Comparison of ENCODE assay signal across 9 cellular contexts in the genomic region with DNA sequence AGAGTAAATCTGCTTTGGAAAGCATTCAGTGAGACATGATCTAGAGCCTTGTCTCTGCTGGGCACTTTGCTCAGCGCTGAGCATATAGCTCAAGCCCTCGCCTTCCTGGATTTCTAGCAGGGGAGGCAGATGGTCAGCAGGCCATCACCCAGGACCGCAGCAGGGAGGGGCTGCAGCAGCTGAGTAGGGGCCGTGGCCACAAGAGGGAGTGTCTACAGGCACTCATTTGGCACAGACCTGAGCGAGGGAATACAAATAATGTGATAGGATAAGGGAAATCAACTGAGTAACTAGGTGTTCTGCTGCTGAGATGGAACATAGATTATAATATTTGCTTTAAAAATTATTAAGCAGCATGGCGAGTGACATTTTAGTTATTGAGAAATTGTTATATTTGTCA. TPM values are rescaled to one million over a fixed set of nuclear protein-coding genes. Genes with fewer than 3 reads are reported as not detected.
A peak's percentile ranks its signal among the peaks of the same experiment; 100 is the strongest.
DNase-seq lines count a peak whose midpoint lies in the region; ATAC-seq, FAIRE-seq and TF ChIP-seq lines count a peak whose summit lies in the region.
"Had no signal": no experiment of that assay in that cellular context is flagged by ENCODE, and none has a peak within 500 bp of the region (broad histone marks: within the 10 kb centered on the region; RNA-seq: fewer than 3 reads in every experiment).

No MANE protein-coding gene starts in this region.

- RAD21 ChIA-PET in HCT116 (lab: Charles Lee; ENCODE audit: low non-redundant PET in 1 of 2, low total read pairs in 2 of 2, uncharacterized antibody in 2 of 2, unreplicated experiment in 2 of 2), result no interaction called here

- TF ChIP-seq POLR2A in HCT116 (IDR thresholded peaks at IDR 0.05; ENCODE audit: borderline replicate concordance, extremely low read depth, insufficient read depth, insufficient read length), result no peak
- TF ChIP-seq POLR2A in GM12891 (IDR thresholded peaks at IDR 0.05; ENCODE audit: low read depth, low read length), result no peak

- no peak for TF ChIP-seq RAD21 in HCT116 (IDR thresholded peaks at IDR 0.05; ENCODE audit: low read depth)

- H3K9me3 ChIP-seq in HCT116 (ENCODE audit: control insufficient read depth in 1 of 2, insufficient read depth in 1 of 2, low read depth in 1 of 2, low read length in 2 of 2), result no peaks in the 10 kb centered on the region
- no peaks in the 10 kb centered on the region for H3K9me3 ChIP-seq in adipocyte (ENCODE audit: control insufficient read depth, low read length)
- H3K9me3 ChIP-seq in GM23248 (ENCODE audit: low read depth), result no peaks in the 10 kb centered on the region

- CTCF ChIA-PET in HCT116 (lab: Charles Lee), result no interaction called here

- no peaks in the 10 kb centered on the region for H3K9me2 ChIP-seq in HCT116 (ENCODE audit: insufficient read depth)
- no peaks in the 10 kb centered on the region for H3K9me2 ChIP-seq in GM23248 (ENCODE audit: insufficient read depth)

- no peak overlapping the region for H3K4me2 ChIP-seq in HCT116 (ENCODE audit: low read length)
- H3K4me2 ChIP-seq in GM23248 (ENCODE audit: unreplicated experiment), result no peak overlapping the region

- peaks cover 6 to 11% of the 10 kb centered on the region in 2 experiments; a peak in 2 of 4 replicates for H3K36me3 ChIP-seq in HCT116 (ENCODE audit: control insufficient read depth in 1 of 2, insufficient read depth in 2 of 2, low read length in 2 of 2)
- H3K36me3 ChIP-seq in adipocyte (ENCODE audit: control insufficient read depth, insufficient read depth, low read length, severe bottlenecking), result peaks cover 68% of the 10 kb centered on the region
- peaks cover 7% of the 10 kb centered on the region; the same call in 1 of the 2 replicates for H3K36me3 ChIP-seq in GM23248 (ENCODE audit: low read depth)

- H2AFZ ChIP-seq in HCT116 (ENCODE audit: low read depth, low read length, poor library complexity, severe bottlenecking) (no peak overlapping the region), GM23248 (no peak overlapping the region)

- H3K4me3 ChIP-seq in HCT116 (replicated peaks in 1 of 2; ENCODE audit: low read depth in 1 of 2, low read length in 2 of 2) (no peak overlapping the region), adipocyte (ENCODE audit: low read length) (no peak overlapping the region), retinal pigment epithelial cell (ENCODE audit: low read length) (no peak overlapping the region), GM23248 (no peak overlapping the region)

- TF ChIP-seq CTCF in HCT116 (IDR thresholded peaks at IDR 0.05 in 2 of 3, conservative IDR thresholded peaks at IDR 0.05 in 1 of 3; ENCODE audit: borderline replicate concordance in 1 of 3, insufficient read depth in 1 of 3, low read depth in 2 of 3, low read length in 2 of 3), result 0 out of 6 replicates have a peak, but pooled peaks of 1 of the 3 experiments have one; percentile 18
- TF ChIP-seq CTCF in retinal pigment epithelial cell (conservative IDR thresholded peaks at IDR 0.05; ENCODE audit: low read depth, low read length), result peak; percentile 53

- DNase-seq in HCT116 (ENCODE audit: low read depth, low spot score) (no peak), adipocyte (ENCODE audit: low read depth) (peak; percentile 23), left ventricle myocardium superior (peak; percentile 35), retinal pigment epithelial cell (ENCODE audit: low read depth) (no peak), ACHN (no peak), GM23248 (no peak), NCI-H2171 treated with DMSO at 0.1 percent for 48 hours (lab: John Stamatoyannopoulos, UW) (no peak), GM12891 (ENCODE audit: insufficient read length, low spot score) (no peak)
- DNase-seq: T-helper 2 cell had no signal

- no peaks in the 10 kb centered on the region for H4K20me1 ChIP-seq in HCT116 (ENCODE audit: insufficient read depth)
- H4K20me1 ChIP-seq in GM23248 (ENCODE audit: insufficient read depth), result no peaks in the 10 kb centered on the region

- WGBS in GM23248 (ENCODE audit: low coverage in 1 of 2, low lambda C conversion rate in 2 of 2, missing lambda C conversion rate in 2 of 2), 2 experiments, result 71 to 73% methylated on average over 5 to 6 of the region's 6 CpGs

- no peaks in the 10 kb centered on the region for H3K4me1 ChIP-seq in HCT116 (ENCODE audit: control insufficient read depth in 1 of 2, insufficient read depth in 2 of 2, low read length in 2 of 2)
- peaks cover 4% of the 10 kb centered on the region for H3K4me1 ChIP-seq in adipocyte (ENCODE audit: control insufficient read depth, insufficient read depth, low read length)
- no peaks in the 10 kb centered on the region for H3K4me1 ChIP-seq in GM23248 (ENCODE audit: insufficient read depth)

- no peak for FAIRE-seq in GM12891 (lab: Jason Lieb, UNC)

- in situ Hi-C loops in ACHN (cut with HindIII; ENCODE audit: low pct_ligation_motif_present, low pct_unique_long_range_greater_than_20kb, low sequenced_read_pairs), result no loop called here
- in situ Hi-C loops in GM23248 (cut with MboI), result no loop called here

- H3F3A ChIP-seq in GM23248 (ENCODE audit: insufficient read depth), result no peaks in the 10 kb centered on the region

- H3K79me2 ChIP-seq in HCT116 (ENCODE audit: insufficient read depth, low read length) (no peaks in the 10 kb centered on the region), GM23248 (ENCODE audit: insufficient read depth) (no peaks in the 10 kb centered on the region)

- no peaks in the 10 kb centered on the region for H3K27me3 ChIP-seq in HCT116 (ENCODE audit: insufficient read depth, low read length)
- H3K27me3 ChIP-seq in adipocyte (replicated peaks; ENCODE audit: control insufficient read depth, insufficient read depth, low read length), result no peaks in the 10 kb centered on the region
- H3K27me3 ChIP-seq in GM23248 (replicated peaks; ENCODE audit: insufficient read depth), result no peaks in the 10 kb centered on the region

- intact Hi-C loops in HCT116 (cut with micrococcal nuclease), result no loop called here
- intact Hi-C loops in left ventricle myocardium superior (cut with micrococcal nuclease), result no loop called here

- H3K27ac ChIP-seq in HCT116 (ENCODE audit: low read depth, low read length) (no peak overlapping the region), GM23248 (no peak overlapping the region)

- H3K9ac ChIP-seq in HCT116 (ENCODE audit: low read length) (no peak overlapping the region), adipocyte (ENCODE audit: low read length) (no peak overlapping the region), GM23248 (no peak overlapping the region)

- POLR2A ChIA-PET in HCT116 (lab: Charles Lee), result no interaction called here

- ATAC-seq in HCT116 (peak; percentile 52; the same call in 1 of the 2 replicates), left ventricle myocardium superior (peak; percentile 71)

- no TSS peak for BruUV-seq in HCT116 (replicated peaks; lab: Mats Ljungman, UMichigan)

TF ChIP-seq in HCT116, 20 proteins besides CTCF, POLR2A, EP300 and RAD21 (continues in another document):
- TF ChIP-seq POLR2AphosphoS5 (IDR thresholded peaks at IDR 0.05; ENCODE audit: low read depth, low read length), result no peak
- TF ChIP-seq, protein P1, sequence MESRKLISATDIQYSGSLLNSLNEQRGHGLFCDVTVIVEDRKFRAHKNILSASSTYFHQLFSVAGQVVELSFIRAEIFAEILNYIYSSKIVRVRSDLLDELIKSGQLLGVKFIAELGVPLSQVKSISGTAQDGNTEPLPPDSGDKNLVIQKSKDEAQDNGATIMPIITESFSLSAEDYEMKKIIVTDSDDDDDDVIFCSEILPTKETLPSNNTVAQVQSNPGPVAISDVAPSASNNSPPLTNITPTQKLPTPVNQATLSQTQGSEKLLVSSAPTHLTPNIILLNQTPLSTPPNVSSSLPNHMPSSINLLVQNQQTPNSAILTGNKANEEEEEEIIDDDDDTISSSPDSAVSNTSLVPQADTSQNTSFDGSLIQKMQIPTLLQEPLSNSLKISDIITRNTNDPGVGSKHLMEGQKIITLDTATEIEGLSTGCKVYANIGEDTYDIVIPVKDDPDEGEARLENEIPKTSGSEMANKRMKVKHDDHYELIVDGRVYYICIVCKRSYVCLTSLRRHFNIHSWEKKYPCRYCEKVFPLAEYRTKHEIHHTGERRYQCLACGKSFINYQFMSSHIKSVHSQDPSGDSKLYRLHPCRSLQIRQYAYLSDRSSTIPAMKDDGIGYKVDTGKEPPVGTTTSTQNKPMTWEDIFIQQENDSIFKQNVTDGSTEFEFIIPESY (IDR thresholded peaks at IDR 0.05; ENCODE audit: extremely low read depth, insufficient replicate concordance, low read length), result no peak

TF ChIP-seq in GM12891, 5 proteins besides CTCF, POLR2A, EP300 and RAD21:
- TF ChIP-seq PAX5 (IDR thresholded peaks at IDR 0.05; ENCODE audit: insufficient read depth, low read length, severe bottlenecking) (no peak), POLR2AphosphoS5 (IDR thresholded peaks at IDR 0.05; ENCODE audit: low read depth, low read length) (no peak), POU2F2 (IDR thresholded peaks at IDR 0.05; ENCODE audit: low read depth, low read length) (no peak), SPI1 (IDR thresholded peaks at IDR 0.05; ENCODE audit: low read depth, low read length) (no peak), TAF1 (IDR thresholded peaks at IDR 0.05; ENCODE audit: low read depth, low read length) (no peak)

RNA-seq across cellular contexts. Expression of a gene that starts 30.2 kb away (rescaled TPM):
- 18.0 TPM for total RNA-seq in HCT116 (2021; ENCODE audit: unreplicated experiment)
- 7.2 and 8.2 TPM in 2 replicates for polyA plus RNA-seq in HCT116 (2012)
- 7.9 TPM for total RNA-seq in left ventricle myocardium superior
- 3.2 and 6.2 TPM in 2 replicates for total RNA-seq in GM23248 (2014; rRNA removed; shearing (Covaris generic))
- 9.6 and 10.4 TPM in 2 replicates for polyA plus RNA-seq in GM23248 (2016; fragmentation: Nextera tagmentation; extraction: Ambion mirVana)
- 15.8 TPM for polyA plus RNA-seq in GM12891 (2012; ENCODE audit: low read depth, missing spikeins)

RNA-seq across cellular contexts. Expression of a gene that starts 30.3 kb away (rescaled TPM):
- total RNA-seq in HCT116 (2021; ENCODE audit: unreplicated experiment), result 11.9 TPM
- polyA plus RNA-seq in HCT116 (2012), result 6.1 and 6.8 TPM in 2 replicates
- total RNA-seq in left ventricle myocardium superior, result 6.3 TPM
- 10.4 and 12.3 TPM in 2 replicates for total RNA-seq in GM23248 (2014; rRNA removed; shearing (Covaris generic))
- polyA plus RNA-seq in GM23248 (2016; fragmentation: Nextera tagmentation; extraction: Ambion mirVana), result 11.3 and 12.0 TPM in 2 replicates
- 7.8 TPM for polyA plus RNA-seq in GM12891 (2012; ENCODE audit: low read depth, missing spikeins)

RNA-seq across cellular contexts. Expression of a gene that starts 52.1 kb away (rescaled TPM):
- total RNA-seq in HCT116 (2021; ENCODE audit: unreplicated experiment) (0.07 TPM), left ventricle myocardium superior (4.7 TPM)
- 0.07 and 0.17 TPM in 2 replicates for polyA plus RNA-seq in HCT116 (2012)
- 0.65 TPM in 1 of 2 replicates, not detected in the other for total RNA-seq in GM23248 (2014; rRNA removed; shearing (Covaris generic))
- 0.25 and 0.40 TPM in 2 replicates for polyA plus RNA-seq in GM23248 (2016; fragmentation: Nextera tagmentation; extraction: Ambion mirVana)
- 0.30 TPM for polyA plus RNA-seq in GM12891 (2012; ENCODE audit: low read depth, missing spikeins)

Comparison
In these comparisons a context has a peak if more than half of its experiments do, and no peak if none do; other contexts are left out.
1. DNase-seq: peak in adipocyte (single experiment) and left ventricle myocardium superior (single experiment); none in HCT116 (single experiment), retinal pigment epithelial cell (single experiment), ACHN (single experiment), GM23248 (single experiment), NCI-H2171 treated with DMSO at 0.1 percent for 48 hours (single experiment) and GM12891 (single experiment).